19 cellular contexts compared by ENCODE assay signal in genomic region chr12:105658389-105658788, GRCh38.
"Had no signal": no experiment of that assay in that cellular context is flagged by ENCODE, and none has a peak within 500 bp of the region (broad histone marks: within the 10 kb centered on the region; RNA-seq: fewer than 3 reads in every experiment).

No MANE protein-coding gene starts in this region.

- H3K4me1 ChIP-seq: pancreas had no signal

- H3K9me3 ChIP-seq: pancreas, SK-N-SH had no signal

- H3K27ac ChIP-seq: hepatocyte, pancreas had no signal

- H3K9ac ChIP-seq: SK-N-SH had no signal

- H3K9me2 ChIP-seq: SK-N-SH had no signal

- H3K27ac Mint-ChIP-seq: naive thymus-derived CD8-positive, alpha-beta T cell had no signal

- H3K36me3 ChIP-seq: pancreas had no signal

- H3K4me3 Mint-ChIP-seq: naive thymus-derived CD8-positive, alpha-beta T cell had no signal

- DNase-seq: activated CD4-positive, alpha-beta T cell treated with anti-CD3 and anti-CD28 coated beads, Interleukin-2, amount 50 U/mL, for 1 hour; activated naive CD4-positive, alpha-beta T cell treated with Interleukin-2 at 50 U/mL for 16 hours; activated T-cell treated with anti-CD3 and anti-CD28 coated beads for 4 hours; anterior cingulate cortex; foreskin fibroblast; islet precursor cell; mesenchymal stem cell; naive thymus-derived CD8-positive, alpha-beta T cell; pancreas; SK-N-SH; small intestine; stimulated activated CD4-positive, alpha-beta T cell treated with anti-CD3 and anti-CD28 coated beads, Interleukin-4, amount 100 ng/mL, for 4 hours; stimulated activated CD8-positive, alpha-beta memory T cell treated with anti-CD3 and anti-CD28 coated beads, Interleukin-4, amount 100 ng/mL, for 48 hours; stimulated activated naive CD4-positive, alpha-beta T cell treated with Interleukin-2 at 50 U/mL for 16 hours; T-helper 1 cell; T1000 had no signal

- H3K4me1 Mint-ChIP-seq: naive thymus-derived CD8-positive, alpha-beta T cell had no signal

- H3K4me2 ChIP-seq: hepatocyte, SK-N-SH had no signal

- H3K79me2 ChIP-seq: hepatocyte had no signal

- H3K36me3 Mint-ChIP-seq: naive thymus-derived CD8-positive, alpha-beta T cell had no signal

- H3K27me3 ChIP-seq: hepatocyte, pancreas had no signal

- ATAC-seq: activated CD4-positive, CD25-positive, alpha-beta regulatory T cell treated with anti-CD3 and anti-CD28 coated beads, Interleukin-2, amount 50 U/mL, for 24 hours; left lobe of liver; naive thymus-derived CD8-positive, alpha-beta T cell; pancreas had no signal

- H2AFZ ChIP-seq: hepatocyte had no signal

- H3K4me3 ChIP-seq: hepatocyte, pancreas had no signal
